ENCODE assay signal across 1 cellular context in genomic region chr11:75655619-75656018, GRCh38.
TF ChIP-seq lines count a peak whose summit lies in the region.

No MANE protein-coding gene starts in this region.

TF ChIP-seq in GM23338, 12 proteins besides CTCF, POLR2A, EP300 and RAD21 (continued from another document):
- TF ChIP-seq, protein P1, sequence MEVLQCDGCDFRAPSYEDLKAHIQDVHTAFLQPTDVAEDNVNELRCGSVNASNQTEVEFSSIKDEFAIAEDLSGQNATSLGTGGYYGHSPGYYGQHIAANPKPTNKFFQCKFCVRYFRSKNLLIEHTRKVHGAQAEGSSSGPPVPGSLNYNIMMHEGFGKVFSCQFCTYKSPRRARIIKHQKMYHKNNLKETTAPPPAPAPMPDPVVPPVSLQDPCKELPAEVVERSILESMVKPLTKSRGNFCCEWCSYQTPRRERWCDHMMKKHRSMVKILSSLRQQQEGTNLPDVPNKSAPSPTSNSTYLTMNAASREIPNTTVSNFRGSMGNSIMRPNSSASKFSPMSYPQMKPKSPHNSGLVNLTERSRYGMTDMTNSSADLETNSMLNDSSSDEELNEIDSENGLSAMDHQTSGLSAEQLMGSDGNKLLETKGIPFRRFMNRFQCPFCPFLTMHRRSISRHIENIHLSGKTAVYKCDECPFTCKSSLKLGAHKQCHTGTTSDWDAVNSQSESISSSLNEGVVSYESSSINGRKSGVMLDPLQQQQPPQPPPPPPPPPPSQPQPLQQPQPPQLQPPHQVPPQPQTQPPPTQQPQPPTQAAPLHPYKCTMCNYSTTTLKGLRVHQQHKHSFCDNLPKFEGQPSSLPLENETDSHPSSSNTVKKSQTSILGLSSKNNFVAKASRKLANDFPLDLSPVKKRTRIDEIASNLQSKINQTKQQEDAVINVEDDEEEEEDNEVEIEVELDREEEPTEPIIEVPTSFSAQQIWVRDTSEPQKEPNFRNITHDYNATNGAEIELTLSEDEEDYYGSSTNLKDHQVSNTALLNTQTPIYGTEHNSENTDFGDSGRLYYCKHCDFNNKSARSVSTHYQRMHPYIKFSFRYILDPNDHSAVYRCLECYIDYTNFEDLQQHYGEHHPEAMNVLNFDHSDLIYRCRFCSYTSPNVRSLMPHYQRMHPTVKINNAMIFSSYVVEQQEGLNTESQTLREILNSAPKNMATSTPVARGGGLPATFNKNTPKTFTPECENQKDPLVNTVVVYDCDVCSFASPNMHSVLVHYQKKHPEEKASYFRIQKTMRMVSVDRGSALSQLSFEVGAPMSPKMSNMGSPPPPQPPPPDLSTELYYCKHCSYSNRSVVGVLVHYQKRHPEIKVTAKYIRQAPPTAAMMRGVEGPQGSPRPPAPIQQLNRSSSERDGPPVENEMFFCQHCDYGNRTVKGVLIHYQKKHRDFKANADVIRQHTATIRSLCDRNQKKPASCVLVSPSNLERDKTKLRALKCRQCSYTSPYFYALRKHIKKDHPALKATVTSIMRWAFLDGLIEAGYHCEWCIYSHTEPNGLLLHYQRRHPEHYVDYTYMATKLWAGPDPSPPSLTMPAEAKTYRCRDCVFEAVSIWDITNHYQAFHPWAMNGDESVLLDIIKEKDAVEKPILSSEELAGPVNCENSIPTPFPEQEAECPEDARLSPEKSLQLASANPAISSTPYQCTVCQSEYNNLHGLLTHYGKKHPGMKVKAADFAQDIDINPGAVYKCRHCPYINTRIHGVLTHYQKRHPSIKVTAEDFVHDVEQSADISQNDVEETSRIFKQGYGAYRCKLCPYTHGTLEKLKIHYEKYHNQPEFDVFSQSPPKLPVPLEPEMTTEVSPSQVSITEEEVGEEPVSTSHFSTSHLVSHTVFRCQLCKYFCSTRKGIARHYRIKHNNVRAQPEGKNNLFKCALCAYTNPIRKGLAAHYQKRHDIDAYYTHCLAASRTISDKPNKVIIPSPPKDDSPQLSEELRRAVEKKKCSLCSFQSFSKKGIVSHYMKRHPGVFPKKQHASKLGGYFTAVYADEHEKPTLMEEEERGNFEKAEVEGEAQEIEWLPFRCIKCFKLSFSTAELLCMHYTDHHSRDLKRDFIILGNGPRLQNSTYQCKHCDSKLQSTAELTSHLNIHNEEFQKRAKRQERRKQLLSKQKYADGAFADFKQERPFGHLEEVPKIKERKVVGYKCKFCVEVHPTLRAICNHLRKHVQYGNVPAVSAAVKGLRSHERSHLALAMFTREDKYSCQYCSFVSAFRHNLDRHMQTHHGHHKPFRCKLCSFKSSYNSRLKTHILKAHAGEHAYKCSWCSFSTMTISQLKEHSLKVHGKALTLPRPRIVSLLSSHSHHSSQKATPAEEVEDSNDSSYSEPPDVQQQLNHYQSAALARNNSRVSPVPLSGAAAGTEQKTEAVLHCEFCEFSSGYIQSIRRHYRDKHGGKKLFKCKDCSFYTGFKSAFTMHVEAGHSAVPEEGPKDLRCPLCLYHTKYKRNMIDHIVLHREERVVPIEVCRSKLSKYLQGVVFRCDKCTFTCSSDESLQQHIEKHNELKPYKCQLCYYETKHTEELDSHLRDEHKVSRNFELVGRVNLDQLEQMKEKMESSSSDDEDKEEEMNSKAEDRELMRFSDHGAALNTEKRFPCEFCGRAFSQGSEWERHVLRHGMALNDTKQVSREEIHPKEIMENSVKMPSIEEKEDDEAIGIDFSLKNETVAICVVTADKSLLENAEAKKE (CRISPR knock-in tag; IDR thresholded peaks at IDR 0.05) = no peak
- TF ChIP-seq EZH2phosphoT487 (IDR thresholded peaks at IDR 0.05; ENCODE audit: unreplicated experiment) (no peak), ZNF114 (CRISPR knock-in tag; IDR thresholded peaks at IDR 0.05) (no peak), ETS1 (IDR thresholded peaks at IDR 0.05) (no peak)
- TF ChIP-seq, protein P2, sequence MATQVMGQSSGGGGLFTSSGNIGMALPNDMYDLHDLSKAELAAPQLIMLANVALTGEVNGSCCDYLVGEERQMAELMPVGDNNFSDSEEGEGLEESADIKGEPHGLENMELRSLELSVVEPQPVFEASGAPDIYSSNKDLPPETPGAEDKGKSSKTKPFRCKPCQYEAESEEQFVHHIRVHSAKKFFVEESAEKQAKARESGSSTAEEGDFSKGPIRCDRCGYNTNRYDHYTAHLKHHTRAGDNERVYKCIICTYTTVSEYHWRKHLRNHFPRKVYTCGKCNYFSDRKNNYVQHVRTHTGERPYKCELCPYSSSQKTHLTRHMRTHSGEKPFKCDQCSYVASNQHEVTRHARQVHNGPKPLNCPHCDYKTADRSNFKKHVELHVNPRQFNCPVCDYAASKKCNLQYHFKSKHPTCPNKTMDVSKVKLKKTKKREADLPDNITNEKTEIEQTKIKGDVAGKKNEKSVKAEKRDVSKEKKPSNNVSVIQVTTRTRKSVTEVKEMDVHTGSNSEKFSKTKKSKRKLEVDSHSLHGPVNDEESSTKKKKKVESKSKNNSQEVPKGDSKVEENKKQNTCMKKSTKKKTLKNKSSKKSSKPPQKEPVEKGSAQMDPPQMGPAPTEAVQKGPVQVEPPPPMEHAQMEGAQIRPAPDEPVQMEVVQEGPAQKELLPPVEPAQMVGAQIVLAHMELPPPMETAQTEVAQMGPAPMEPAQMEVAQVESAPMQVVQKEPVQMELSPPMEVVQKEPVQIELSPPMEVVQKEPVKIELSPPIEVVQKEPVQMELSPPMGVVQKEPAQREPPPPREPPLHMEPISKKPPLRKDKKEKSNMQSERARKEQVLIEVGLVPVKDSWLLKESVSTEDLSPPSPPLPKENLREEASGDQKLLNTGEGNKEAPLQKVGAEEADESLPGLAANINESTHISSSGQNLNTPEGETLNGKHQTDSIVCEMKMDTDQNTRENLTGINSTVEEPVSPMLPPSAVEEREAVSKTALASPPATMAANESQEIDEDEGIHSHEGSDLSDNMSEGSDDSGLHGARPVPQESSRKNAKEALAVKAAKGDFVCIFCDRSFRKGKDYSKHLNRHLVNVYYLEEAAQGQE (IDR thresholded peaks at IDR 0.05; ENCODE audit: unreplicated experiment) = no peak
